In the genomic region with DNA sequence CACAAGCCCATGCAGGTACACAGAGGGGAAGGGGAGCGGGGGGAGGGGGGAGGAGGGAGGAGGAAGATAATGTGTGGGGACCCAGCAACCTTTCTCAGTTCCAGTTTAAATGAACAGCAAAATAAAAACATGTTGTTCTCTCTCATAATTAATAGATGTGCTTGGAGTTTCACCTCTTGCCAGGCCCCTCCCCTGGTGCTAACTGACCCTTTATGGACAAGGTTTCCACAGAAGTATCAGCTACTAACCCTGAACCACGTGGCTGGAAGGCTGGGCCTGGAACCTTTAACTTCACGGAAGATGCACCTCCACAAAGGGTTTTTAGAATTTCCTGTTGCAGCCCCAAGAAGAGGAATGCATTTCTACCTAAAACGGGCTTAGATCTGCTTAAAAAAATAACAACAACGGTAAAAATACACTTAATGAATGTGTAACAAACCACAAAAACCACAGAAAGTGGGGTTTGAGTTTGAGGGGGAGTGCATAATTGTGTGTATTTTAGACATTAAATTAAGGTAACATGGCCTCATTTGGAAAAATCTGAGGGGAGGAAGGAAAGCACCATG, we compare ENCODE assay signal across 12 cellular contexts. TPM values are rescaled to one million over a fixed set of nuclear protein-coding genes. Genes with fewer than 3 reads are reported as not detected.
A peak's percentile ranks its signal among the peaks of the same experiment; 100 is the strongest.
DNase-seq lines count a peak whose midpoint lies in the region; ATAC-seq, FAIRE-seq and TF ChIP-seq lines count a peak whose summit lies in the region.
"Had no signal": no experiment of that assay in that cellular context is flagged by ENCODE, and none has a peak within 500 bp of the region (broad histone marks: within the 10 kb centered on the region; RNA-seq: fewer than 3 reads in every experiment).

No MANE protein-coding gene starts in this region.

- H3K4me3 ChIP-seq in breast epithelium (no peak overlapping the region), GM12878 (no peak overlapping the region; the same call in 1 of the 2 replicates), mucosa of rectum (ENCODE audit: low read length in 2 of 2) (no peak overlapping the region), upper lobe of right lung (no peak overlapping the region)
- H3K4me3 ChIP-seq: psoas muscle had no signal

- H3K4me1 Mint-ChIP-seq in MCF 10A (ENCODE audit: insufficient read depth, unreplicated experiment), result peaks cover 37% of the 10 kb centered on the region
- peaks cover 16% of the 10 kb centered on the region for H3K4me1 Mint-ChIP-seq in WTC11

- H3K9me3 Mint-ChIP-seq in MCF 10A (ENCODE audit: unreplicated experiment) (no peaks in the 10 kb centered on the region), WTC11 (no peaks in the 10 kb centered on the region)

- H3K4me3 Mint-ChIP-seq in MCF 10A (ENCODE audit: unreplicated experiment) (no peak overlapping the region), WTC11 (no peak overlapping the region)

- no peaks in the 10 kb centered on the region for H3K27me3 Mint-ChIP-seq in MCF 10A (ENCODE audit: insufficient read depth, unreplicated experiment)
- no peaks in the 10 kb centered on the region for H3K27me3 Mint-ChIP-seq in WTC11 (ENCODE audit: low read depth)

- SMC1A ChIA-PET in GM12878 (lab: Charles Lee; ENCODE audit: uncharacterized antibody, unreplicated experiment), result interaction anchor here (1.2 to 2.1 kb wide), 2 partner anchors 52 to 105 kb away, joined by 4 to 5 read pairs; no protein-coding TSS in a partner anchor

- 1% methylated on average over 4 of the region's 5 CpGs for WGBS in GM12878 (ENCODE audit: insufficient coverage, insufficient replicate concordance, low lambda C conversion rate, missing lambda C conversion rate)

- H3K9me3 ChIP-seq in breast epithelium (no peaks in the 10 kb centered on the region), GM12878 (replicated peaks; ENCODE audit: control insufficient read depth, insufficient read depth, low read length) (no peaks in the 10 kb centered on the region), mucosa of rectum (ENCODE audit: control insufficient read depth in 2 of 2, low read length in 2 of 2) (no peaks in the 10 kb centered on the region), upper lobe of right lung (no peaks in the 10 kb centered on the region)
- H3K9me3 ChIP-seq: psoas muscle had no signal

- H3K27me3 ChIP-seq in breast epithelium (no peaks in the 10 kb centered on the region), GM12878 (replicated peaks in 1 of 2; ENCODE audit: control insufficient read depth in 2 of 2, insufficient read depth in 2 of 2, low read length in 1 of 2) (no peaks in the 10 kb centered on the region), mucosa of rectum (ENCODE audit: control insufficient read depth in 2 of 2, insufficient read depth in 2 of 2, low read length in 2 of 2) (no peaks in the 10 kb centered on the region), upper lobe of right lung (no peaks in the 10 kb centered on the region)

- intact Hi-C loops in MCF 10A (cut with micrococcal nuclease), result loop anchor here (10.0 kb wide), 1 partner anchor 246 kb away; no protein-coding TSS in a partner anchor
- intact Hi-C loops in breast epithelium (cut with DNase I; ENCODE audit: low total_unique reads), result no loop called here
- intact Hi-C loops in GM12878 (cut with micrococcal nuclease; ENCODE audit: unreplicated experiment), result no loop called here
- intact Hi-C loops in upper lobe of right lung (cut with DNase I), result no loop called here

- ATAC-seq in GM12878 (peak; percentile 58), upper lobe of right lung (no peak), HG02642 (IDR thresholded peaks at IDR 0.05; ENCODE audit: poor library complexity, unreplicated experiment) (no peak), WTC11 (no peak)

- DNase-seq in MCF 10A (ENCODE audit: unreplicated experiment) (no peak), breast epithelium (ENCODE audit: low spot score in 2 of 2) (no peak), GM12878 (ENCODE audit: low read depth, low spot score) (no peak), upper lobe of right lung (no peak), NCI-H1694 treated with DMSO at 0.1 percent for 48 hours (lab: John Stamatoyannopoulos, UW) (no peak), WTC11 (ENCODE audit: low spot score) (no peak)
- DNase-seq: NCI-H1105 treated with DMSO at 0.1 percent for 48 hours, NCI-H82, psoas muscle had no signal

- BruUV-seq in MCF 10A (replicated peaks; lab: Mats Ljungman, UMichigan) (no TSS peak), GM12878 (replicated peaks; lab: Mats Ljungman, UMichigan) (no TSS peak)

- TF ChIP-seq POLR2A in breast epithelium (IDR thresholded peaks at IDR 0.05) (no peak), GM12878 (IDR thresholded peaks at IDR 0.05; ENCODE audit: low read depth, low read length) (no peak)

- in situ Hi-C loops in GM12878 (cut with MboI), result no loop called here

- peaks cover 0 to 13% of the 10 kb centered on the region in 2 donors for H3K4me1 ChIP-seq in breast epithelium
- peaks cover 12% of the 10 kb centered on the region for H3K4me1 ChIP-seq in GM12878 (ENCODE audit: control insufficient read depth, insufficient read depth, low read length)
- H3K4me1 ChIP-seq in mucosa of rectum (ENCODE audit: control insufficient read depth in 2 of 2, insufficient read depth in 2 of 2, low read length in 2 of 2), result peaks cover 26 to 28% of the 10 kb centered on the region in 2 donors
- peaks cover 40% of the 10 kb centered on the region for H3K4me1 ChIP-seq in upper lobe of right lung

- peak overlapping the region in 1 of 2 donors; percentile 88 for H3K27ac ChIP-seq in breast epithelium
- H3K27ac ChIP-seq in GM12878 (ENCODE audit: control insufficient read depth, insufficient read depth), result peak overlapping the region; percentile 9; the same call in 1 of the 2 replicates
- peak overlapping the region; percentile 84 to 94 for H3K27ac ChIP-seq in mucosa of rectum (ENCODE audit: low read depth in 2 of 2, low read length in 2 of 2)
- peak overlapping the region; percentile 66 for H3K27ac ChIP-seq in upper lobe of right lung
- H3K27ac ChIP-seq: psoas muscle had no signal

- TF ChIP-seq RAD21 in GM12878 (IDR thresholded peaks at IDR 0.05; ENCODE audit: insufficient read depth, low read depth, low read length), result no peak

- TF ChIP-seq EP300 in GM12878 (IDR thresholded peaks at IDR 0.05; ENCODE audit: borderline replicate concordance in 1 of 2, control insufficient read depth in 1 of 2, low read depth in 2 of 2, low read length in 2 of 2), result no peak; a peak in 1 of 4 replicates

- POLR2A ChIA-PET in MCF 10A (lab: Yijun Ruan, JAX), result interaction anchor here (0.9 to 5.3 kb wide), 14 partner anchors 9 to 204 kb away, joined by 3 to 62 read pairs (median 7); partner anchors contain the start of genes AAGAB, IQCH and SMAD3
- POLR2A ChIA-PET in GM12878 (lab: Charles Lee), result no interaction called here
- POLR2A ChIA-PET in WTC11 (lab: Charles Lee), result no interaction called here

- H3K4me2 ChIP-seq in GM12878 (ENCODE audit: control insufficient read depth, insufficient read depth), result peak overlapping the region; percentile 77

- RAD21 ChIA-PET in GM12878 (lab: Charles Lee; ENCODE audit: unreplicated experiment), result interaction anchor here (1.1 kb wide), 1 partner anchor 51 kb away, joined by 4 read pairs; no protein-coding TSS in a partner anchor

- CTCF ChIA-PET in MCF 10A (lab: Yijun Ruan, JAX), result interaction anchor here (1.0 to 1.7 kb wide), 2 partner anchors 13 to 111 kb away, joined by 3 to 10 read pairs; no protein-coding TSS in a partner anchor
- CTCF ChIA-PET in GM12878 (lab: Yijun Ruan, JAX), result no interaction called here
- CTCF ChIA-PET in WTC11 (lab: Charles Lee), result no interaction called here

- no peak for FAIRE-seq in GM12878 (lab: Jason Lieb, UNC)
- FAIRE-seq: G401.6 had no signal

- no peaks in the 10 kb centered on the region for H4K20me1 ChIP-seq in GM12878 (ENCODE audit: control insufficient read depth, insufficient read depth)

- H3K9ac ChIP-seq in GM12878 (ENCODE audit: control insufficient read depth, insufficient read depth, low read length), result peak overlapping the region; percentile 18; the same call in 1 of the 2 replicates
- no peak overlapping the region for H3K9ac ChIP-seq in mucosa of rectum (ENCODE audit: low read depth in 1 of 2, low read length in 2 of 2)

- H3K79me2 ChIP-seq in GM12878 (ENCODE audit: control insufficient read depth, insufficient read depth, low read length), result no peaks in the 10 kb centered on the region

- TF ChIP-seq CTCF in MCF 10A (IDR thresholded peaks at IDR 0.05; ENCODE audit: unreplicated experiment) (no peak), breast epithelium (IDR thresholded peaks at IDR 0.05) (no peak), GM12878 (IDR thresholded peaks at IDR 0.05 in 2 of 3, conservative IDR thresholded peaks at IDR 0.05 in 1 of 3; ENCODE audit: control insufficient read depth in 2 of 3, extremely low read depth in 1 of 3, insufficient read depth in 1 of 3, low read depth in 3 of 3, low read length in 3 of 3) (no peak), upper lobe of right lung (IDR thresholded peaks at IDR 0.05) (no peak), WTC11 (IDR thresholded peaks at IDR 0.05) (no peak)

- peak overlapping the region; percentile 52 for H2AFZ ChIP-seq in GM12878 (ENCODE audit: control insufficient read depth, low read depth, low read length)

- peak overlapping the region; percentile 94 for H3K27ac Mint-ChIP-seq in MCF 10A (ENCODE audit: low read depth, unreplicated experiment)
- H3K27ac Mint-ChIP-seq in WTC11, result no peak overlapping the region

- no peaks in the 10 kb centered on the region for H3K36me3 ChIP-seq in breast epithelium
- no peaks in the 10 kb centered on the region for H3K36me3 ChIP-seq in GM12878 (ENCODE audit: control insufficient read depth in 2 of 2, insufficient read depth in 2 of 2, low read length in 1 of 2)
- no peaks in the 10 kb centered on the region for H3K36me3 ChIP-seq in mucosa of rectum (ENCODE audit: control insufficient read depth in 2 of 2, insufficient read depth in 2 of 2, low read length in 2 of 2)
- no peaks in the 10 kb centered on the region for H3K36me3 ChIP-seq in upper lobe of right lung

- H3K36me3 Mint-ChIP-seq in MCF 10A (ENCODE audit: insufficient read depth, unreplicated experiment), result peaks cover 11% of the 10 kb centered on the region
- H3K36me3 Mint-ChIP-seq in WTC11, result no peaks in the 10 kb centered on the region

RNA-seq across cellular contexts. Expression of gene SMAD3, which starts 14.8 kb away (rescaled TPM):
- total RNA-seq in MCF 10A (2022) (19.9 and 26.1 TPM in 2 replicates), breast epithelium (10 to 100 TPM; 22.5 to 44.6 (median 33.4) TPM), GM12878 (2014; rRNA removed) (12.2 and 15.6 TPM in 2 replicates), GM12878 (2014; rRNA removed; fragmentation: Illumina TruSeq; extraction: Trizol) (11.7 and 13.3 TPM in 2 replicates), GM12878 (2021) (39.9 and 40.0 TPM in 2 replicates), upper lobe of right lung (31.6 TPM), WTC11 (2021) (20.2 to 34.6 TPM (median 25.0 TPM) in 3 replicates)
- 119 and 128 TPM in 2 replicates for total RNA-seq in GM12878 (2013; cell fraction: nucleolus; rRNA removed)
- polyA plus RNA-seq in GM12878 (2011; ENCODE audit: low read depth), result 17.0 TPM
- polyA plus RNA-seq in GM12878 (2011; rRNA removed) (15.0 and 28.2 TPM in 2 replicates), GM12878 (2014; fragmentation: Illumina TruSeq; extraction: Trizol) (31.9 and 43.2 TPM in 2 replicates), GM12878 (2014; fragmentation: Nextera tagmentation; extraction: Ambion mirVana) (1 to 10 TPM; 5.6 to 6.6 TPM), GM12878 (2014; rRNA removed) (22.4 and 27.7 TPM in 2 replicates), GM12878 (2016; fragmentation: Nextera tagmentation; extraction: Ambion mirVana) (10 to 100 TPM in 1 of 2 experiments, 1 to 10 TPM in 1; 8.0 to 18.7 TPM)
- 21.5 and 22.5 TPM in 2 replicates for polyA plus RNA-seq in GM12878 (2011; cell fraction: cytosol; rRNA removed)
- 85.6 and 92.9 TPM in 2 replicates for polyA plus RNA-seq in GM12878 (2011; cell fraction: nucleus; rRNA removed)
- 41.6 and 42.7 TPM in 2 replicates for polyA plus RNA-seq in GM12878 (2012)
- 23.3 and 26.4 TPM in 2 replicates for polyA minus RNA-seq in GM12878 (2011; rRNA and poly(A)+ RNA removed)
- polyA minus RNA-seq in GM12878 (2011; cell fraction: cytosol; rRNA and poly(A)+ RNA removed), result 11.1 and 14.3 TPM in 2 replicates
- 17.3 and 26.6 TPM in 2 replicates for polyA minus RNA-seq in GM12878 (2011; cell fraction: nucleus; rRNA and poly(A)+ RNA removed)
